ENCODE assay signal across 8 cellular contexts in genomic region chr7:77536413-77537135, GRCh38. TPM values are rescaled to one million over a fixed set of nuclear protein-coding genes. Genes with fewer than 3 reads are reported as not detected.
DNase-seq lines count a peak whose midpoint lies in the region; ATAC-seq and TF ChIP-seq lines count a peak whose summit lies in the region.

No MANE protein-coding gene starts in this region.

- TF ChIP-seq POLR2A in prostate gland (IDR thresholded peaks at IDR 0.05), result peak; percentile 99

- TF ChIP-seq CTCF in prostate gland (IDR thresholded peaks at IDR 0.05), result peak in 1 of 4 experiments; percentile 5

- intact Hi-C loops in left ventricle myocardium superior (cut with micrococcal nuclease) (no loop called here), prostate gland (cut with DNase I) (loop anchor here (5.0 kb wide), 1 partner anchor 261 kb away; the partner anchor contains the start of genes PHTF2 and TMEM60)

- H3K9me3 ChIP-seq in prostate gland, result no peaks in the 10 kb centered on the region

- DNase-seq in NCI-H1694 (lab: John Stamatoyannopoulos, UW) (peak; percentile 92), T-helper 1 cell (peak; percentile 93 to 98 (median 95)), amygdala (lab: John Stamatoyannopoulos, UW) (peak; percentile 74 to 98 (median 96)), left ventricle myocardium superior (peak; percentile 99), prostate gland (ENCODE audit: low spot score) (peak; percentile 98), ureter (ENCODE audit: low spot score) (peak; percentile 98)

- H3K27ac ChIP-seq in prostate gland, result peak overlapping the region; percentile 95 to 96

- 1% methylated on average over 48 of the region's 58 CpGs for whole genome bisulfite sequencing in prostate gland

- peak overlapping the region; percentile 69 to 92 for H3K4me3 ChIP-seq in prostate gland

- no peaks in the 10 kb centered on the region for H3K27me3 ChIP-seq in prostate gland (replicated peaks; ENCODE audit: insufficient read depth)

- peak; percentile 94 for ATAC-seq in GM18502 (IDR thresholded peaks at IDR 0.05; ENCODE audit: poor library complexity, unreplicated experiment)
- ATAC-seq in HG02938 (IDR thresholded peaks at IDR 0.05; ENCODE audit: unreplicated experiment), result peak; percentile 90
- peak; percentile 92 for ATAC-seq in left ventricle myocardium superior

- H3K4me1 ChIP-seq in prostate gland (replicated peaks), result no peaks in the 10 kb centered on the region

- H3K36me3 ChIP-seq in prostate gland, result no peaks in the 10 kb centered on the region

RNA-seq across cellular contexts. Expression of gene PTPN12, which starts 0.5 kb away (rescaled TPM):
- total RNA-seq in left ventricle myocardium superior, result 44.8 TPM
- total RNA-seq in prostate gland, result 10 to 100 TPM; 28.0 to 63.6 TPM
- 72.9 TPM for total RNA-seq in ureter

Comparison
In these comparisons a context has a peak if more than half of its experiments do, and no peak if none do; other contexts are left out.
1. Peak in every context shown above with its lines: DNase-seq, ATAC-seq, H3K4me3 ChIP-seq and H3K27ac ChIP-seq.